10 cellular contexts compared by ENCODE assay signal in genomic region chr5:73093943-73094342, GRCh38. TPM values are rescaled to one million over a fixed set of nuclear protein-coding genes. Genes with fewer than 3 reads are reported as not detected.
DNase-seq lines count a peak whose midpoint lies in the region; ATAC-seq, FAIRE-seq and TF ChIP-seq lines count a peak whose summit lies in the region.
"Had no signal": no experiment of that assay in that cellular context is flagged by ENCODE, and none has a peak within 500 bp of the region (broad histone marks: within the 10 kb centered on the region; RNA-seq: fewer than 3 reads in every experiment).

No MANE protein-coding gene starts in this region.

- no peak overlapping the region for H3K27ac ChIP-seq in effector memory CD4-positive, alpha-beta T cell (ENCODE audit: insufficient read depth, low read length, poor library complexity, severe bottlenecking)

- no peak overlapping the region for H3K4me3 ChIP-seq in MG63
- H3K4me3 ChIP-seq in bronchial epithelial cell (ENCODE audit: low read depth, low read length) = no peak overlapping the region
- no peak overlapping the region for H3K4me3 ChIP-seq in mucosa of descending colon
- no peak overlapping the region for H3K4me3 ChIP-seq in effector memory CD4-positive, alpha-beta T cell (ENCODE audit: insufficient read depth, low read depth, low read length, poor library complexity, severe bottlenecking)

- in situ Hi-C loops in GM13976 (cut with MboI; ENCODE audit: low sequenced_read_pairs, unreplicated experiment) = no loop called here

- TF ChIP-seq CTCF in bronchial epithelial cell (IDR thresholded peaks at IDR 0.05; ENCODE audit: insufficient read depth, low read length, severe bottlenecking) = no peak
- TF ChIP-seq CTCF in mucosa of descending colon (IDR thresholded peaks at IDR 0.05) = no peak
- TF ChIP-seq CTCF in GM13976 (IDR thresholded peaks at IDR 0.05; ENCODE audit: borderline replicate concordance, control extremely low read depth, extremely low read depth, insufficient read depth, missing control alignments) = no peak

- intact Hi-C loops in mucosa of descending colon (cut with DNase I, micrococcal nuclease) = no loop called here

- H3K27me3 ChIP-seq in MG63 (no peaks in the 10 kb centered on the region), bronchial epithelial cell (ENCODE audit: control insufficient read depth, insufficient read depth, low read length) (no peaks in the 10 kb centered on the region)
- H3K27me3 ChIP-seq in effector memory CD4-positive, alpha-beta T cell (replicated peaks; ENCODE audit: control insufficient read depth, insufficient read depth, low read length, poor library complexity, severe bottlenecking) = no peaks in the 10 kb centered on the region

- ATAC-seq in mucosa of descending colon = peak; percentile 81

- H3K9me3 ChIP-seq in MG63 (no peaks in the 10 kb centered on the region), mucosa of descending colon (no peaks in the 10 kb centered on the region)
- H3K9me3 ChIP-seq in effector memory CD4-positive, alpha-beta T cell (ENCODE audit: control insufficient read depth, low read length) = no peaks in the 10 kb centered on the region

- no peaks in the 10 kb centered on the region for H3K4me1 ChIP-seq in mucosa of descending colon (ENCODE audit: low read depth)
- no peaks in the 10 kb centered on the region for H3K4me1 ChIP-seq in effector memory CD4-positive, alpha-beta T cell (ENCODE audit: control insufficient read depth, insufficient read depth, low read length, poor library complexity, severe bottlenecking)

- FAIRE-seq in bronchial epithelial cell (lab: Jason Lieb, UNC) = no peak
- FAIRE-seq: G401.6 had no signal

- H3K36me3 ChIP-seq in MG63 (no peaks in the 10 kb centered on the region), bronchial epithelial cell (ENCODE audit: control insufficient read depth, insufficient read depth, low read length) (no peaks in the 10 kb centered on the region), mucosa of descending colon (ENCODE audit: low read depth) (no peaks in the 10 kb centered on the region)
- H3K36me3 ChIP-seq in effector memory CD4-positive, alpha-beta T cell (ENCODE audit: control insufficient read depth, insufficient read depth, low read length) = no peaks in the 10 kb centered on the region

- DNase-seq in ELR (ENCODE audit: low read depth) = peak; percentile 88
- peak; percentile 75 for DNase-seq in MG63
- DNase-seq in bronchial epithelial cell (ENCODE audit: low read depth) = peak; percentile 81
- DNase-seq in mucosa of descending colon = no peak
- no peak for DNase-seq in NCI-H345 (lab: John Stamatoyannopoulos, UW)
- DNase-seq in effector memory CD4-positive, alpha-beta T cell = no peak
- no peak for DNase-seq in NOMO-1 treated with dmso at 0.1 percent for 144 hours (lab: John Stamatoyannopoulos, UW; ENCODE audit: unreplicated experiment)
- no peak for DNase-seq in GM13976 (ENCODE audit: low spot score)
- DNase-seq: activated effector memory CD4-positive, alpha-beta T cell treated with anti-CD3 and anti-CD28 coated beads, Interleukin-2, amount 50 U/mL, for 16 hours had no signal

RNA-seq across cellular contexts. Expression of gene TMEM171, which starts 26.4 kb away (rescaled TPM):
- total RNA-seq in MG63 (2014; rRNA removed; shearing (Covaris generic); ENCODE audit: low replicate concordance) = 0.96 and 4.3 TPM in 2 replicates
- total RNA-seq in bronchial epithelial cell (0.26 and 0.51 TPM in 2 replicates), mucosa of descending colon (100 to 1,000 TPM in 1 of 3 donors, 10 to 100 TPM in 2; 34.5 to 101 (median 70.9) TPM)

Comparison
In these comparisons a context has a peak if more than half of its experiments do, and no peak if none do; other contexts are left out.
1. DNase-seq: peak in ELR (single experiment), MG63 (single experiment) and bronchial epithelial cell (single experiment); none in mucosa of descending colon (0 of 3), NCI-H345 (single experiment), effector memory CD4-positive, alpha-beta T cell (0 of 3), NOMO-1 treated with dmso at 0.1 percent for 144 hours (single experiment) and GM13976 (single experiment).